In genomic region chr17:6969323-6969726, GRCh38 we compare ENCODE assay signal across 1 cellular context.
TF ChIP-seq lines count a peak whose summit lies in the region.

No MANE protein-coding gene starts in this region.

TF ChIP-seq in HepG2, 621 proteins besides CTCF, POLR2A, EP300 and RAD21:
- peak; percentile 59; the same call in 1 of the 2 replicates for TF ChIP-seq NFE2 (CRISPR knock-in tag; IDR thresholded peaks at IDR 0.05)
- peak; percentile 93 for TF ChIP-seq MAFK (conservative IDR thresholded peaks at IDR 0.05 in 1 of 2, IDR thresholded peaks at IDR 0.05 in 1 of 2; ENCODE audit: low read length in 2 of 2)
- TF ChIP-seq GATAD2A (CRISPR knock-in tag; IDR thresholded peaks at IDR 0.05) = 0 out of 2 replicates have a peak, but pooled peaks have one; percentile 9
- TF ChIP-seq ZHX2 (IDR thresholded peaks at IDR 0.05; ENCODE audit: low read depth) = no peak
- TF ChIP-seq ZHX2 (CRISPR knock-in tag; IDR thresholded peaks at IDR 0.05; ENCODE audit: borderline replicate concordance) = no peak
- TF ChIP-seq SNAPC4 (CRISPR knock-in tag; IDR thresholded peaks at IDR 0.05) = no peak
- TF ChIP-seq SAP130 (CRISPR knock-in tag; IDR thresholded peaks at IDR 0.05; ENCODE audit: low read depth) = 0 out of 2 replicates have a peak, but pooled peaks have one; percentile 21
- TF ChIP-seq MAFF (IDR thresholded peaks at IDR 0.05; ENCODE audit: low read depth, low read length) = peak; percentile 92
- peak; percentile 26; the same call in 1 of the 2 replicates for TF ChIP-seq FOXA3 (CRISPR knock-in tag; IDR thresholded peaks at IDR 0.05)
- TF ChIP-seq NFE2L2 (IDR thresholded peaks at IDR 0.05; ENCODE audit: low read length) = peak; percentile 95
